ENCODE assay signal across 26 cellular contexts in genomic region chr11:31535479-31535878, GRCh38.
"Had no signal": no experiment of that assay in that cellular context is flagged by ENCODE, and none has a peak within 500 bp of the region (broad histone marks: within the 10 kb centered on the region; RNA-seq: fewer than 3 reads in every experiment).

No MANE protein-coding gene starts in this region.

- H3K9me3 ChIP-seq: stomach, suprapubic skin, testis, thoracic aorta, thyroid gland, tibial artery, tibial nerve, transverse colon, upper lobe of left lung, upper lobe of right lung, uterus, vagina had no signal

- H3K27me3 ChIP-seq: stomach, suprapubic skin, testis, thyroid gland, tibial artery, tibial nerve, transverse colon, upper lobe of left lung, upper lobe of right lung, uterus, vagina had no signal

- ATAC-seq: stimulated activated effector memory CD8-positive, alpha-beta T cell treated with anti-CD3 and anti-CD28 coated beads, Interleukin-12 subunit alpha, Interleukin-12 subunit beta, amount 100 ng/mL, for 72 hours; stimulated activated memory B cell treated with anti-CD40 and anti-IgM and Interleukin-4, amounts not matched to agents 10 μg/mL and 1 μg/mL and 100 μg/mL, for 72 hours; stimulated activated naive B cell treated with anti-CD40 and anti-IgM and Interleukin-4, amounts not matched to agents 10 μg/mL and 1 μg/mL and 100 μg/mL, for 72 hours; stimulated activated naive CD8-positive, alpha-beta T cell treated with anti-CD3 and anti-CD28 coated beads, Interleukin-15, amount 100 ng/mL, for 72 hours; stimulated activated naive CD8-positive, alpha-beta T cell treated with anti-CD3 and anti-CD28 coated beads, Interleukin-15, Interleukin-2, amounts not matched to agents 100 U/mL and 50 U/mL, for 24 hours; upper lobe of right lung had no signal

- H3K27ac ChIP-seq: stomach, suprapubic skin, testis, thoracic aorta, thyroid gland, tibial artery, tibial nerve, transverse colon, upper lobe of left lung, upper lobe of right lung, uterus, vagina had no signal

- H3K4me3 ChIP-seq: stomach, suprapubic skin, testis, thoracic aorta, thyroid gland, tibial artery, tibial nerve, transverse colon, upper lobe of left lung, upper lobe of right lung, uterus, vagina had no signal

- DNase-seq: stimulated activated CD4-positive, alpha-beta T cell treated with anti-CD3 and anti-CD28 coated beads, Interleukin-2, amount 100 ng/mL, for 48 hours; stimulated activated CD4-positive, alpha-beta T cell treated with anti-CD3 and anti-CD28 coated beads, Interleukin-4, amount 100 ng/mL, for 1 hour; stimulated activated CD4-positive, alpha-beta T cell treated with anti-CD3 and anti-CD28 coated beads, Interleukin-4, amount 100 ng/mL, for 24 hours; stimulated activated CD4-positive, alpha-beta T cell treated with anti-CD3 and anti-CD28 coated beads, Interleukin-4, amount 100 ng/mL, for 4 hours; stimulated activated CD8-positive, alpha-beta memory T cell treated with anti-CD3 and anti-CD28 coated beads, Interleukin-4, amount 100 ng/mL, for 48 hours; stimulated activated naive B cell treated with anti-CD40 and anti-IgM and Interleukin-4, amounts not matched to agents 10 μg/mL and 1 μg/mL and 100 μg/mL, for 72 hours; stimulated activated naive CD4-positive, alpha-beta T cell; stimulated activated naive CD4-positive, alpha-beta T cell treated with Interleukin-2 at 50 U/mL for 16 hours; stimulated activated naive CD8-positive, alpha-beta T cell treated with anti-CD3 and anti-CD28 coated beads, Interleukin-15, amount 100 ng/mL, for 72 hours; stimulated activated naive CD8-positive, alpha-beta T cell treated with anti-CD3 and anti-CD28 coated beads, Interleukin-15, Interleukin-2, amounts not matched to agents 100 U/mL and 50 U/mL, for 24 hours; stomach; substantia nigra; testis; thyroid gland; tibial artery; transverse colon; trophoblast cell; upper lobe of left lung; upper lobe of right lung; uterus had no signal

- H3K4me1 ChIP-seq: stomach, suprapubic skin, testis, thyroid gland, tibial artery, tibial nerve, transverse colon, upper lobe of left lung, upper lobe of right lung, uterus, vagina had no signal

- H3K36me3 ChIP-seq: thoracic aorta, thyroid gland, upper lobe of left lung, upper lobe of right lung, uterus, vagina had no signal
